ENCODE assay signal across 10 cellular contexts in the genomic region with DNA sequence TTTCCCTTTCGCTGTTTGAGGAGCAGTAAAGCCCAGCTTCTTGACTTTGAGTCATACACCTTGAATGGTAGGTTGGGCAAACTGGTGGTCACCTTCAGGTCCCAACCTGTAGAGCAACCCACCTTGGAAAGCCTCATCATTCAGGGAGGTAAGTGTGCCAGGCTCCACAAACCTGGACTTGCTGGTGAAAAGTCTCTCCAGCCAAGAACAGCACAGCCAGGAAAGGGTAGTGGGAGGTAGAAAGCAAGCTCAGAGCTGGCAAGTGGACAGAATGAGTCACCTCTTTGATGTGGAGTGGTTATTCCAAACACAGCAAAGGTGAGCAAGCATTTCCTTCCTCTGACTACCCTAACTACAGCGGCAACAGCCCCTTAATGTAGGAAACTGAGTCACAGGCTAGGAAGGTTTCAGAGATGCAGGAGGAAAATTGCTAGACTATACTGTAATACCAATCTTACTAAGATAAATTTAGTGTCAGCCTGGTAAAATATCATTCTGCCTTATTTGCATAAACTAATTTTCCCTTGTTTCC.
DNase-seq lines count a peak whose midpoint lies in the region; ATAC-seq and TF ChIP-seq lines count a peak whose summit lies in the region.
"Had no signal": no experiment of that assay in that cellular context is flagged by ENCODE, and none has a peak within 500 bp of the region (broad histone marks: within the 10 kb centered on the region; RNA-seq: fewer than 3 reads in every experiment).

No MANE protein-coding gene starts in this region.

- WGBS in upper lobe of left lung, 2 donors, result 41 to 50% methylated on average over 2 of the region's 2 CpGs

- H3K27ac Mint-ChIP-seq in activated naive CD8-positive, alpha-beta T cell treated with anti-CD3 and anti-CD28 coated beads, Interleukin-2, amount 50 U/mL, for 24 hours, result peak overlapping the region; percentile 91

- TF ChIP-seq POLR2A in upper lobe of left lung (IDR thresholded peaks at IDR 0.05), result no peak

- no peaks in the 10 kb centered on the region for H3K9me3 ChIP-seq in upper lobe of left lung

- H3K4me3 Mint-ChIP-seq in activated naive CD8-positive, alpha-beta T cell treated with anti-CD3 and anti-CD28 coated beads, Interleukin-2, amount 50 U/mL, for 24 hours, result peak overlapping the region; percentile 58
- H3K4me3 Mint-ChIP-seq: central memory CD8-positive, alpha-beta T cell had no signal

- H3K27me3 Mint-ChIP-seq in activated naive CD8-positive, alpha-beta T cell treated with anti-CD3 and anti-CD28 coated beads, Interleukin-2, amount 50 U/mL, for 24 hours, result no peaks in the 10 kb centered on the region
- H3K27me3 Mint-ChIP-seq: central memory CD8-positive, alpha-beta T cell had no signal

- H3K9me3 Mint-ChIP-seq in activated naive CD8-positive, alpha-beta T cell treated with anti-CD3 and anti-CD28 coated beads, Interleukin-2, amount 50 U/mL, for 24 hours, result no peaks in the 10 kb centered on the region
- H3K9me3 Mint-ChIP-seq: central memory CD8-positive, alpha-beta T cell had no signal

- no peak for TF ChIP-seq EP300 in upper lobe of left lung (IDR thresholded peaks at IDR 0.05)

- no peaks in the 10 kb centered on the region for H3K36me3 ChIP-seq in upper lobe of left lung

- peaks cover 0 to 3% (median 0%) of the 10 kb centered on the region in 4 donors for H3K4me1 ChIP-seq in upper lobe of left lung

- peaks cover 88% of the 10 kb centered on the region for H3K4me1 Mint-ChIP-seq in activated naive CD8-positive, alpha-beta T cell treated with anti-CD3 and anti-CD28 coated beads, Interleukin-2, amount 50 U/mL, for 24 hours
- H3K4me1 Mint-ChIP-seq: central memory CD8-positive, alpha-beta T cell had no signal

- no peak overlapping the region for H3K27ac ChIP-seq in upper lobe of left lung

- H3K27me3 ChIP-seq in upper lobe of left lung, result no peaks in the 10 kb centered on the region

- DNase-seq in activated T-cell treated with anti-CD3 and anti-CD28 coated beads for 24 hours (ENCODE audit: low read depth) (peak; percentile 52), myocyte (ENCODE audit: low read depth) (peak; percentile 39), upper lobe of left lung (peak in 1 of 2 donors; percentile 49), putamen (ENCODE audit: low spot score) (no peak), NCI-H187 treated with DMSO at 0.1 percent for 48 hours (lab: John Stamatoyannopoulos, UW) (no peak)
- DNase-seq in activated T-cell treated with anti-CD3 and anti-CD28 coated beads, Interleukin-2, amount 50 U/mL, for 1 hour, result no peak
- peak; percentile 57 for DNase-seq in activated naive CD8-positive, alpha-beta T cell treated with anti-CD3 and anti-CD28 coated beads, Interleukin-2, amount 50 U/mL, for 24 hours
- DNase-seq: SHP77 treated with DMSO at 0.1 percent for 48 hours had no signal

- no peaks in the 10 kb centered on the region for H3K36me3 Mint-ChIP-seq in activated naive CD8-positive, alpha-beta T cell treated with anti-CD3 and anti-CD28 coated beads, Interleukin-2, amount 50 U/mL, for 24 hours (ENCODE audit: low read depth)

- H3K4me3 ChIP-seq in upper lobe of left lung, result no peak overlapping the region

- peak; percentile 93 for ATAC-seq in activated naive CD8-positive, alpha-beta T cell treated with anti-CD3 and anti-CD28 coated beads, Interleukin-2, amount 50 U/mL, for 24 hours
- ATAC-seq in upper lobe of left lung (ENCODE audit: low FRiP score in 2 of 2), result peak; percentile 20 to 69
- no peak for ATAC-seq in GM18867 (IDR thresholded peaks at IDR 0.05; ENCODE audit: unreplicated experiment)

- no peak for TF ChIP-seq CTCF in upper lobe of left lung (IDR thresholded peaks at IDR 0.05)

Comparison
In these comparisons a context has a peak if more than half of its experiments do, and no peak if none do; other contexts are left out.
1. DNase-seq: peak in activated T-cell treated with anti-CD3 and anti-CD28 coated beads for 24 hours (single experiment), activated naive CD8-positive, alpha-beta T cell treated with anti-CD3 and anti-CD28 coated beads, Interleukin-2, amount 50 U/mL, for 24 hours (single experiment) and myocyte (single experiment); none in activated T-cell treated with anti-CD3 and anti-CD28 coated beads, Interleukin-2, amount 50 U/mL, for 1 hour (single experiment), putamen (single experiment) and NCI-H187 treated with DMSO at 0.1 percent for 48 hours (single experiment).